Comparison of ENCODE assay signal across 11 cellular contexts in genomic region chr11:41522899-41523672, GRCh38.
"Had no signal": no experiment of that assay in that cellular context is flagged by ENCODE, and none has a peak within 500 bp of the region (broad histone marks: within the 10 kb centered on the region; RNA-seq: fewer than 3 reads in every experiment).

No MANE protein-coding gene starts in this region.

- H3K36me3 ChIP-seq: ovary, vagina had no signal

- H3K9me3 ChIP-seq: ovary, testis, vagina had no signal

- DNase-seq: activated CD4-positive, alpha-beta T cell treated with anti-CD3 and anti-CD28 coated beads, Interleukin-2, amount 10 ng/mL, durations not matched to agents 24 days and 14 days; activated naive CD4-positive, alpha-beta T cell treated with anti-CD3 and anti-CD28 coated beads, Interleukin-2, amount 50 U/mL, for 16 hours; activated T-cell treated with anti-CD3 and anti-CD28 coated beads, Interleukin-2, amount 50 U/mL, for 1 hour; dermis blood vessel endothelial cell; glutamatergic neuron; ovary; stimulated activated CD4-positive, alpha-beta T cell treated with anti-CD3 and anti-CD28 coated beads, Interleukin-4, amount 100 ng/mL, for 4 hours; stimulated activated naive CD8-positive, alpha-beta T cell treated with anti-CD3 and anti-CD28 coated beads, Interleukin-15, amount 100 ng/mL, for 72 hours; T-helper 1 cell; testis had no signal

- H3K27me3 ChIP-seq: ovary, testis, vagina had no signal

- H3K27ac ChIP-seq: ovary, testis, vagina had no signal

- H3K4me3 ChIP-seq: ovary, testis, vagina had no signal

- H3K4me1 ChIP-seq: testis, vagina had no signal
